10 cellular contexts compared by ENCODE assay signal in the genomic region with DNA sequence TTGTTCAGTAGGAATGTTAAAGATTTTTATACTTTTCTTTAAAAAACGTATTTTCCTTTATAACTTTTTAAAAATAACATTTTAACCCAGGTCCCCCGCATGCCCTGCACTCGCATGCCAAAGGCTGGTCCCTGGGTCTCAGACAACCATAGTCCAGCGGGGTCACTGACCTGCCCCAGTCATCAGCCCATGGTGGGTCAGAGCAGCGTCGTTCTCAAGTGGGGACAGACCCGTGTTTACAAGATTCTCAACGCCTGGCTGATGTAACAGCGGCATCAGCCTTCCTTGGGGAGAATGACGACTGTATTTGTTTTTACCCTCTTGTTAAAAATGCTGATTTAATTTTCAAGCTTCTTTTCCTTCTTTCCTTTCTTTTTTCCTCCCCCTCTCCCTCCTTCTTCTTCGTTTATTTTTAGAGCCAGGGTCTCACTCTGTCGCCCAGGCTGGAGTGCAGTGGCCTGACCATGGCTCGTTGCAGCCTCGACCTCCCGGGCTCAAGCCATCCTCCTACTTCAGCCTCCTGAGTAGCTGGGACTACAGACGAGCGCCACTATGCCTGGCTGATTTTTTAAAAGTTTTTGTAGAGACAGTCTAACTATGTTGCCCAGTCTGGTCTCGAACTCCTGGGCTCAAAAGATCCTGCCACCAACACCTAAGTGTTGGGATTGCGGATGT. TPM values are rescaled to one million over a fixed set of nuclear protein-coding genes. Genes with fewer than 3 reads are reported as not detected.
A peak's percentile ranks its signal among the peaks of the same experiment; 100 is the strongest.
DNase-seq lines count a peak whose midpoint lies in the region; ATAC-seq and TF ChIP-seq lines count a peak whose summit lies in the region.
"Had no signal": no experiment of that assay in that cellular context is flagged by ENCODE, and none has a peak within 500 bp of the region (broad histone marks: within the 10 kb centered on the region; RNA-seq: fewer than 3 reads in every experiment).

No MANE protein-coding gene starts in this region.

- H3K4me2 ChIP-seq in hepatocyte = peak overlapping the region; percentile 89
- H3K4me2 ChIP-seq in skeletal muscle satellite cell (ENCODE audit: low read length) = peak overlapping the region; percentile 99

- WGBS in hepatocyte (ENCODE audit: low lambda C conversion rate, missing lambda C conversion rate) = 60% methylated on average over 19 of the region's 19 CpGs

- H3K9me3 ChIP-seq in hepatocyte (ENCODE audit: low read depth) (no peaks in the 10 kb centered on the region), skeletal muscle satellite cell (replicated peaks; ENCODE audit: low read length) (no peaks in the 10 kb centered on the region)

- H3K4me3 Mint-ChIP-seq in T-cell = peak overlapping the region; percentile 41 to 63 (median 58)

- H3K27me3 ChIP-seq in H7 (ENCODE audit: control insufficient read depth, insufficient read depth, low read length) (peaks cover 41% of the 10 kb centered on the region), hepatocyte (peaks cover 25% of the 10 kb centered on the region), skeletal muscle satellite cell (ENCODE audit: control insufficient read depth, insufficient read depth, low read length) (peaks cover 66% of the 10 kb centered on the region)

- ATAC-seq in T-cell (replicated peaks in 1 of 4) (no peak), GM19324 (IDR thresholded peaks at IDR 0.05; ENCODE audit: low FRiP score, unreplicated experiment) (no peak)

- no peaks in the 10 kb centered on the region for H3K79me2 ChIP-seq in hepatocyte

- no peaks in the 10 kb centered on the region for H3K36me3 ChIP-seq in H7 (replicated peaks; ENCODE audit: control insufficient read depth, insufficient read depth, low read length)
- H3K36me3 ChIP-seq in hepatocyte (replicated peaks; ENCODE audit: insufficient read depth, low read depth) = no peaks in the 10 kb centered on the region
- H3K36me3 ChIP-seq in skeletal muscle satellite cell (ENCODE audit: insufficient read depth, low read length) = no peaks in the 10 kb centered on the region
- H3K36me3 ChIP-seq: cardiac muscle cell had no signal

- no peaks in the 10 kb centered on the region for H3K36me3 Mint-ChIP-seq in T-cell

- peak overlapping the region; percentile 58 for H3K9ac ChIP-seq in skeletal muscle satellite cell (ENCODE audit: low read depth, low read length)

- CTCF ChIA-PET in T-cell (lab: Charles Lee) = interaction anchor here in 1 of 2 donors (0.6 kb wide), 1 partner anchor 91 kb away, joined by 4 read pairs; no protein-coding TSS in a partner anchor

- H3K4me1 Mint-ChIP-seq in T-cell = peaks cover 7 to 19% (median 9%) of the 10 kb centered on the region in 3 donors

- H4K20me1 ChIP-seq in hepatocyte (ENCODE audit: insufficient read depth, poor library complexity, severe bottlenecking) = no peaks in the 10 kb centered on the region

- H3K4me1 ChIP-seq in hepatocyte (ENCODE audit: insufficient read depth) (peaks cover 4% of the 10 kb centered on the region), skeletal muscle satellite cell (ENCODE audit: control insufficient read depth, insufficient read depth, low read length) (peaks cover 16% of the 10 kb centered on the region)

- peak; percentile 35 for DNase-seq in H7
- no peak for DNase-seq in T-cell
- no peak for DNase-seq in hepatocyte (ENCODE audit: low spot score)
- no peak for DNase-seq in GM19238 (ENCODE audit: insufficient read length, low spot score)
- no peak for DNase-seq in iPS-NIHi7 (ENCODE audit: extremely low spot score)
- DNase-seq in NOMO-1 (lab: John Stamatoyannopoulos, UW; ENCODE audit: unreplicated experiment in 2 of 2) = no peak
- DNase-seq: RPMI8226 had no signal

- H3K27ac Mint-ChIP-seq in T-cell = no peak overlapping the region

- H3K9me2 ChIP-seq in hepatocyte (replicated peaks; ENCODE audit: insufficient read depth) = no peaks in the 10 kb centered on the region

- H3K27me3 Mint-ChIP-seq in T-cell = peaks cover 26 to 50% of the 10 kb centered on the region in 2 donors

- H2AFZ ChIP-seq in hepatocyte = peak overlapping the region; percentile 69

- POLR2A ChIA-PET in T-cell (lab: Charles Lee) = no interaction called here

- peak overlapping the region; percentile 63; the same call in 1 of the 2 replicates for H3K4me3 ChIP-seq in H7 (ENCODE audit: insufficient read depth, low read depth, low read length)
- peak overlapping the region; percentile 51 for H3K4me3 ChIP-seq in hepatocyte
- H3K4me3 ChIP-seq in skeletal muscle satellite cell (ENCODE audit: low read length) = peak overlapping the region; percentile 83

- H3K9me3 Mint-ChIP-seq in T-cell = no peaks in the 10 kb centered on the region

- TF ChIP-seq CTCF in hepatocyte (IDR thresholded peaks at IDR 0.05; ENCODE audit: poor library complexity) = no peak

- no peak overlapping the region for H3K27ac ChIP-seq in hepatocyte
- H3K27ac ChIP-seq: cardiac muscle cell had no signal

RNA-seq across cellular contexts. Expression of a gene that starts 1.0 kb away (rescaled TPM):
- total RNA-seq in H7 (2014; rRNA removed; shearing (Covaris generic)) = 3.8 and 4.3 TPM in 2 replicates
- total RNA-seq in T-cell (1 to 10 TPM in 4 of 5 donors, under 1 TPM in 1; 0.93 to 3.0 (median 2.3) TPM), hepatocyte (3.0 and 4.2 TPM in 2 replicates)
- 6.7 and 13.4 TPM in 2 replicates for polyA plus RNA-seq in hepatocyte
- 2.0 TPM in 1 of 2 replicates, not detected in the other for total RNA-seq in skeletal muscle satellite cell (2012; rRNA removed)
